Comparison of ENCODE assay signal across 10 cellular contexts in genomic region chr3:125057186-125057850, GRCh38. TPM values are rescaled to one million over a fixed set of nuclear protein-coding genes. Genes with fewer than 3 reads are reported as not detected.
DNase-seq lines count a peak whose midpoint lies in the region; TF ChIP-seq lines count a peak whose summit lies in the region.
"Had no signal": no experiment of that assay in that cellular context is flagged by ENCODE, and none has a peak within 500 bp of the region (broad histone marks: within the 10 kb centered on the region; RNA-seq: fewer than 3 reads in every experiment).

No MANE protein-coding gene starts in this region.

- POLR2A ChIA-PET in AG04450 (lab: Yijun Ruan, JAX), result interaction anchor here (0.5 to 1.5 kb wide), 3 partner anchors 53 to 106 kb away, joined by 3 to 8 read pairs (median 3); no protein-coding TSS in a partner anchor
- POLR2A ChIA-PET in MCF 10A (lab: Yijun Ruan, JAX), result interaction anchor here (0.6 to 2.4 kb wide), 7 partner anchors 12 to 387 kb away, joined by 3 to 9 read pairs (median 5); no protein-coding TSS in a partner anchor

- H3K4me3 ChIP-seq in AG04450 (ENCODE audit: low read depth, low read length), result no peak overlapping the region
- H3K4me3 ChIP-seq in MM.1S (ENCODE audit: low read length), result no peak overlapping the region
- H3K4me3 ChIP-seq in ovary, result no peak overlapping the region

- intact Hi-C loops in MCF 10A (cut with micrococcal nuclease), result loop anchor here (5.0 to 10.0 kb wide), 2 partner anchors 50 to 317 kb away; partner anchors contain the start of gene ZNF148
- intact Hi-C loops in ovary (cut with DNase I), result loop anchor here in 2 of 4 donors (5.0 to 10.0 kb wide), 2 partner anchors 85 to 87 kb away; no protein-coding TSS in a partner anchor

- CTCF ChIA-PET in AG04450 (lab: Charles Lee), result interaction anchor here (0.8 kb wide), 1 partner anchor 381 kb away, joined by 3 read pairs; no protein-coding TSS in a partner anchor
- CTCF ChIA-PET in MCF 10A (lab: Yijun Ruan, JAX), result interaction anchor here (0.7 to 2.0 kb wide), 2 partner anchors 59 to 168 kb away, joined by 3 to 5 read pairs; no protein-coding TSS in a partner anchor

- TF ChIP-seq CTCF in AG04450 (IDR thresholded peaks at IDR 0.05; ENCODE audit: low read depth, low read length) (no peak), HFFc6 (IDR thresholded peaks at IDR 0.05) (no peak), MCF 10A (IDR thresholded peaks at IDR 0.05; ENCODE audit: unreplicated experiment) (no peak), MM.1S (IDR thresholded peaks at IDR 0.05; ENCODE audit: low read length) (no peak), ovary (IDR thresholded peaks at IDR 0.05) (no peak)

- H3K9ac ChIP-seq in MM.1S (ENCODE audit: low read length), result no peak overlapping the region

- no peak for TF ChIP-seq POLR2A in ovary (IDR thresholded peaks at IDR 0.05)

- H3K27me3 Mint-ChIP-seq in HFFc6 (ENCODE audit: insufficient read depth) (peaks cover 6% of the 10 kb centered on the region), MCF 10A (ENCODE audit: insufficient read depth, unreplicated experiment) (no peaks in the 10 kb centered on the region)

- peak overlapping the region; percentile 81 for H3K4me3 Mint-ChIP-seq in HFFc6
- H3K4me3 Mint-ChIP-seq in MCF 10A (ENCODE audit: unreplicated experiment), result peak overlapping the region; percentile 62

- TF ChIP-seq EP300 in ovary (IDR thresholded peaks at IDR 0.05), result no peak

- 66 to 91% (median 83%) methylated on average over 3 of the region's 3 CpGs for WGBS in ovary, 3 donors

- H3K27ac Mint-ChIP-seq in HFFc6, result peak overlapping the region; percentile 85
- H3K27ac Mint-ChIP-seq in MCF 10A (ENCODE audit: low read depth, unreplicated experiment), result peak overlapping the region; percentile 47

- H3K79me2 ChIP-seq in MM.1S (ENCODE audit: low read length), result no peaks in the 10 kb centered on the region

- DNase-seq in AG04450 (ENCODE audit: low read depth, low spot score) (peak; percentile 77), HFFc6 (peak; percentile 82), MCF 10A (ENCODE audit: unreplicated experiment) (peak; percentile 86), myocyte (ENCODE audit: low read depth) (peak; percentile 60), MM.1S (no peak), ovary (no peak), substantia nigra (lab: John Stamatoyannopoulos, UW) (no peak), amygdala (lab: John Stamatoyannopoulos, UW) (no peak)
- DNase-seq: activated gamma-delta T cell, KBM-7 had no signal

- no peak overlapping the region for H3K4me2 ChIP-seq in MM.1S (ENCODE audit: low read depth, low read length)

- H4K20me1 ChIP-seq in MM.1S (ENCODE audit: insufficient read depth, low read length), result no peaks in the 10 kb centered on the region

- H2AFZ ChIP-seq in MM.1S (ENCODE audit: low read length), result no peak overlapping the region

- H3K36me3 Mint-ChIP-seq in HFFc6 (ENCODE audit: low read depth) (peaks cover 16% of the 10 kb centered on the region; the same call in 1 of the 2 replicates), MCF 10A (ENCODE audit: insufficient read depth, unreplicated experiment) (no peaks in the 10 kb centered on the region)

- BruUV-seq in MCF 10A (replicated peaks; lab: Mats Ljungman, UMichigan), result no TSS peak

- no peaks in the 10 kb centered on the region for H3K4me1 ChIP-seq in MM.1S (ENCODE audit: low read length)
- H3K4me1 ChIP-seq in ovary (ENCODE audit: insufficient read depth), result peaks cover 17% of the 10 kb centered on the region

- no peaks in the 10 kb centered on the region for H3K36me3 ChIP-seq in MM.1S (replicated peaks; ENCODE audit: insufficient read depth, low read length)
- H3K36me3 ChIP-seq in ovary, result no peaks in the 10 kb centered on the region

- H3K9me3 ChIP-seq in AG04450 (ENCODE audit: control insufficient read depth, insufficient read depth, low read length) (no peaks in the 10 kb centered on the region), MM.1S (replicated peaks; ENCODE audit: insufficient read depth, low read length) (no peaks in the 10 kb centered on the region), ovary (no peaks in the 10 kb centered on the region)

- H3K27ac ChIP-seq in AG04450 (ENCODE audit: low read depth, low read length) (no peak overlapping the region), MM.1S (ENCODE audit: low read length) (no peak overlapping the region), ovary (no peak overlapping the region), substantia nigra (ENCODE audit: low read depth, low read length, poor library complexity, severe bottlenecking) (no peak overlapping the region)

- H3K27me3 ChIP-seq in AG04450 (ENCODE audit: control insufficient read depth, insufficient read depth, low read length) (no peaks in the 10 kb centered on the region), MM.1S (replicated peaks; ENCODE audit: insufficient read depth, low read length) (peaks cover 26% of the 10 kb centered on the region; the same call in 1 of the 2 replicates), ovary (no peaks in the 10 kb centered on the region)

- H3K9me3 Mint-ChIP-seq in HFFc6, result no peaks in the 10 kb centered on the region
- H3K9me3 Mint-ChIP-seq in MCF 10A (ENCODE audit: unreplicated experiment), result no peaks in the 10 kb centered on the region

- no peaks in the 10 kb centered on the region for H3F3A ChIP-seq in MM.1S (ENCODE audit: insufficient read depth, low read length)

- no peaks in the 10 kb centered on the region for H3K9me2 ChIP-seq in MM.1S (replicated peaks; ENCODE audit: insufficient read depth, low read length)

- H3K4me1 Mint-ChIP-seq in HFFc6 (ENCODE audit: low read depth), result peaks cover 77% of the 10 kb centered on the region
- H3K4me1 Mint-ChIP-seq in MCF 10A (ENCODE audit: insufficient read depth, unreplicated experiment), result peaks cover 54% of the 10 kb centered on the region

RNA-seq across cellular contexts. Expression of gene HEG1, which starts 1.5 kb away (rescaled TPM):
- polyA plus RNA-seq in AG04450 (2011; rRNA removed), result 98.3 and 112 TPM in 2 replicates
- 162 and 188 TPM in 2 replicates for polyA minus RNA-seq in AG04450 (2011; rRNA and poly(A)+ RNA removed)
- 100 to 1,000 TPM in 4 of 6 experiments, 10 to 100 TPM in 2; 88.6 to 126 (median 105) TPM for total RNA-seq in HFFc6 (2021; fragmentation: NEBNext Ultra II Directional; extraction: Animal tissue kit (Norgen Biotek cat#: 25700))
- total RNA-seq in MCF 10A (2022), result 8.6 and 10.3 TPM in 2 replicates
- total RNA-seq in myocyte, result 26.1 and 32.4 TPM in 2 replicates
- polyA plus RNA-seq in myocyte (2012), result 44.7 TPM
- 10 to 100 TPM; 17.4 to 54.7 (median 35.6) TPM for total RNA-seq in ovary
- 10 to 100 TPM; 12.2 to 64.7 TPM for polyA plus RNA-seq in ovary

Comparison
In these comparisons a context has a peak if more than half of its experiments do, and no peak if none do; other contexts are left out.
1. DNase-seq: peak in AG04450 (single experiment), HFFc6 (single experiment), MCF 10A (single experiment) and myocyte (single experiment); none in MM.1S (single experiment), ovary (0 of 5), substantia nigra (0 of 49) and amygdala (0 of 56).